Comparison of ENCODE assay signal across 18 cellular contexts in the genomic region with DNA sequence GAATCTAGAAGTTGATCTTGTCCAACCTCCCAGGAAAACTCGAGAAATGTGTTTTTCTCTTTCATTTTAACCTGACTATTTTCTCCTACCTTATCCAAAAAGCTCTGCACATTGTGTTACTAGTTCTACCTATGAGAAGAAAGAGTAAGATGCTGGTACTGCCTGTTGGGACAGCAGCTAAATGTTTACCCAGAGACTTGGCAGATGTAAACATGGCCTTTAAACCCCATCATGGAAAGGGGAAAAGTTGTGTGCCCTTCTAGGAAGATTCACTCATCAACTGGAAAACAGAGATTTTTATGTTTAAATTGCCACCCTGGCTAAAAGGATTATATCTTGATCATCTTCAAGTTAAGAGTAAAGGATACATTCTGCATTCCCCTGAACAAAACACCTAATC.
"Had no signal": no experiment of that assay in that cellular context is flagged by ENCODE, and none has a peak within 500 bp of the region (broad histone marks: within the 10 kb centered on the region; RNA-seq: fewer than 3 reads in every experiment).

No MANE protein-coding gene starts in this region.

- FAIRE-seq: colon, endothelial cell of umbilical vein, kidney had no signal

- H3K27ac Mint-ChIP-seq: effector memory CD8-positive, alpha-beta T cell; nephron had no signal

- H3K27ac ChIP-seq: foreskin keratinocyte, left ventricle myocardium inferior, right atrium auricular region, sigmoid colon had no signal

- H3K9me3 Mint-ChIP-seq: dendritic cell treated with granulocyte-macrophage colony-stimulating factor and Interleukin-4, amounts not matched to agents 40 ng/mL and 50 ng/mL, for 4 days; effector memory CD8-positive, alpha-beta T cell; nephron had no signal

- H3K27me3 ChIP-seq: foreskin keratinocyte, right atrium auricular region, sigmoid colon had no signal

- H3K4me3 Mint-ChIP-seq: dendritic cell treated with granulocyte-macrophage colony-stimulating factor and Interleukin-4, amounts not matched to agents 40 ng/mL and 50 ng/mL, for 4 days; effector memory CD8-positive, alpha-beta T cell had no signal

- H3K36me3 ChIP-seq: left ventricle myocardium inferior, right atrium auricular region, sigmoid colon had no signal

- H3K9me3 ChIP-seq: left ventricle myocardium inferior, right atrium auricular region, sigmoid colon had no signal

- ATAC-seq: effector memory CD8-positive, alpha-beta T cell; foreskin keratinocyte; left cardiac atrium had no signal

- DNase-seq: effector memory CD8-positive, alpha-beta T cell; erythroblast; foreskin keratinocyte; kidney; left cardiac atrium; left ventricle myocardium inferior; mesenchymal stem cell; midbrain; posterior cingulate gyrus; sigmoid colon; stimulated activated CD4-positive, alpha-beta T cell treated with anti-CD3 and anti-CD28 coated beads, Interleukin-12 subunit alpha, Interleukin-12 subunit beta, amount 100 ng/mL, for 4 hours; stimulated activated naive CD4-positive, alpha-beta T cell treated with Interleukin-2 at 50 U/mL for 16 hours had no signal

- H3K4me3 ChIP-seq: lung, right atrium auricular region, sigmoid colon had no signal

- H3K27me3 Mint-ChIP-seq: dendritic cell treated with granulocyte-macrophage colony-stimulating factor and Interleukin-4, amounts not matched to agents 40 ng/mL and 50 ng/mL, for 4 days; effector memory CD8-positive, alpha-beta T cell had no signal
